15 cellular contexts compared by ENCODE assay signal in the genomic region with DNA sequence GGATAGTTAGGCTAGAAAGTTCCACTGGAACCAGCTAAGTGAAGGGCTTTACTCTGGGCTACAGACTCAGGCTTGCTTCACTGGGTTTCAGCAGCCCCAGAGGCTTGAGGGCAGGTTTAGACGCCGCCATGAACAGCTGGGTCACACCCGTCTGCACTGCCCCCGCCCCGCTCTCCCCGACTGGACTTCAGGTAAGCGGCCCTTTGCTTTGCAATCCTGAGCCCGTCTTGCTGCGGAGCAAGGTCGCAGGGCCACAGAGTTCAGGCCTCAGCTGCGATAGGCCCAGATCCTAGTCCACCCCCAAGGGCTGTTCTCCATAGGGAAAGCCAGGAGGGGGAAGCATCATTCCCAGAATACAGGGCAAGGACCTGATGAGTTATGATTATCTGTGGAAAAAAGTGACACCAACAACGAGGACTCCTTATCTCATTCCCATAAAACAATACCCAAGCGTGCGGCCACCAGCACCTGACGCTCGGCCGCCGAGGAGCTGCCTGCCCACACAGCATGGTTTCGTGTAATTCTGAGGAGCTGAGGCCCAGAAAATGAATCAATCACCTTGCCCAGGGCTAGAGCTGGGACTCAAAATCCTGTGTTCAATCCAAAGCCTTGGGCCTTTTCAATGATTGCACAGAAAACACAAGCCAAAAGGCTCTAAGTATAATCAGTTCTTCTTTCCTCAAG. TPM values are rescaled to one million over a fixed set of nuclear protein-coding genes. Genes with fewer than 3 reads are reported as not detected.
DNase-seq lines count a peak whose midpoint lies in the region; ATAC-seq, FAIRE-seq and TF ChIP-seq lines count a peak whose summit lies in the region.
"Had no signal": no experiment of that assay in that cellular context is flagged by ENCODE, and none has a peak within 500 bp of the region (broad histone marks: within the 10 kb centered on the region; RNA-seq: fewer than 3 reads in every experiment).

No MANE protein-coding gene starts in this region.

- no TSS peak for BruUV-seq in K562 (replicated peaks; lab: Mats Ljungman, UMichigan)

- no peak overlapping the region for H2BK120ac ChIP-seq in mesenchymal stem cell (ENCODE audit: low read depth, low read length)

- peaks cover 20% of the 10 kb centered on the region for H3K79me1 ChIP-seq in mesenchymal stem cell (replicated peaks; ENCODE audit: low read length, poor library complexity, severe bottlenecking)

- TF ChIP-seq CTCF in K562 (IDR thresholded peaks at IDR 0.05 in 2 of 3, conservative IDR thresholded peaks at IDR 0.05 in 1 of 3; ENCODE audit: insufficient read depth in 2 of 3, low read depth in 1 of 3, low read length in 3 of 3) (no peak), stomach (IDR thresholded peaks at IDR 0.05) (no peak)

- H3K4me3 ChIP-seq in K562 (no peak overlapping the region), mesenchymal stem cell (ENCODE audit: insufficient read depth in 1 of 2, low read depth in 1 of 2, low read length in 2 of 2) (no peak overlapping the region), stomach (no peak overlapping the region)
- H3K4me3 ChIP-seq: Peyer's patch had no signal

- H3K4me1 Mint-ChIP-seq in stimulated activated memory B cell treated with anti-CD40 and anti-IgM and Interleukin-4, amounts not matched to agents 10 μg/mL and 1 μg/mL and 100 μg/mL, for 72 hours, result no peaks in the 10 kb centered on the region
- H3K4me1 Mint-ChIP-seq: B cell had no signal

- FAIRE-seq in K562 (lab: Jason Lieb, UNC), result no peak
- FAIRE-seq: GM19239 had no signal

- no peak overlapping the region for H3K4me3 Mint-ChIP-seq in stimulated activated memory B cell treated with anti-CD40 and anti-IgM and Interleukin-4, amounts not matched to agents 10 μg/mL and 1 μg/mL and 100 μg/mL, for 72 hours
- H3K4me3 Mint-ChIP-seq: B cell; CD4-positive, alpha-beta T cell; HFFc6 had no signal

- H3K4me2 ChIP-seq in K562 (ENCODE audit: insufficient read depth, low read length) (no peak overlapping the region), mesenchymal stem cell (ENCODE audit: low read length, poor library complexity, severe bottlenecking) (no peak overlapping the region)

- no peak overlapping the region for H3K14ac ChIP-seq in mesenchymal stem cell (ENCODE audit: low read length in 2 of 2)

- no peak overlapping the region for H4K8ac ChIP-seq in mesenchymal stem cell (ENCODE audit: low read length)

- in situ Hi-C loops in K562 (cut with MboI), result loop anchor here (10.0 kb wide), 1 partner anchor 419 kb away; no protein-coding TSS in a partner anchor

- H2AK5ac ChIP-seq in mesenchymal stem cell (ENCODE audit: low read length, severe bottlenecking), result no peak overlapping the region

- H3K27me3 ChIP-seq in K562 (ENCODE audit: control insufficient read depth in 2 of 2, insufficient read depth in 2 of 2, low read length in 2 of 2), result no peaks in the 10 kb centered on the region
- no peaks in the 10 kb centered on the region for H3K27me3 ChIP-seq in mesenchymal stem cell (ENCODE audit: control insufficient read depth in 1 of 2, insufficient read depth in 1 of 2, low read length in 2 of 2)
- no peaks in the 10 kb centered on the region for H3K27me3 ChIP-seq in stomach
- H3K27me3 ChIP-seq: Peyer's patch had no signal

- no peak overlapping the region for H2BK15ac ChIP-seq in mesenchymal stem cell (ENCODE audit: low read depth, poor library complexity, severe bottlenecking)

- POLR2A ChIA-PET in K562 (lab: Yijun Ruan, JAX), result interaction anchor here (0.5 to 0.6 kb wide), 2 partner anchors 273 to 510 kb away, joined by 3 read pairs; no protein-coding TSS in a partner anchor

- H3K79me2 ChIP-seq in K562 (ENCODE audit: control insufficient read depth, insufficient read depth, low read length), result no peaks in the 10 kb centered on the region

- H3K18ac ChIP-seq in mesenchymal stem cell (ENCODE audit: low read depth in 1 of 2, low read length in 2 of 2), result no peak overlapping the region

- CTCF ChIA-PET in K562 (lab: Yijun Ruan, JAX; ENCODE audit: low intra/inter-chr PET ratio), result interaction anchor here (0.9 to 1.7 kb wide), 5 partner anchors 207 to 558 kb away, joined by 3 to 15 read pairs (median 5); no protein-coding TSS in a partner anchor

- H4K20me1 ChIP-seq in K562 (replicated peaks; ENCODE audit: control insufficient read depth, insufficient read depth, low read length), result peaks cover 7% of the 10 kb centered on the region; the same call in 1 of the 2 replicates

- H3K9ac ChIP-seq in K562 (ENCODE audit: insufficient read depth in 1 of 2, low read depth in 2 of 2, low read length in 2 of 2) (no peak overlapping the region; a peak in 1 of 4 replicates), mesenchymal stem cell (ENCODE audit: low read length) (peak overlapping the region; percentile 22)

- H3K4ac ChIP-seq in mesenchymal stem cell (ENCODE audit: low read depth in 1 of 2, low read length in 2 of 2), result no peak overlapping the region

- no peak for TF ChIP-seq EP300 in K562 (IDR thresholded peaks at IDR 0.05; ENCODE audit: low read length)
- TF ChIP-seq EP300 in stomach (IDR thresholded peaks at IDR 0.05), result no peak

- WGBS in K562 (ENCODE audit: insufficient coverage, low coverage, missing lambda C conversion rate), result 59% methylated on average over 19 of the region's 19 CpGs
- 94% methylated on average over 19 of the region's 19 CpGs for WGBS in mesenchymal stem cell
- WGBS in stomach, 5 donors, result 87 to 93% (median 88%) methylated on average over 16 to 19 of the region's 19 CpGs

- H3K4me1 ChIP-seq in K562 (replicated peaks in 1 of 2; ENCODE audit: control insufficient read depth in 2 of 2, insufficient read depth in 2 of 2, low read length in 2 of 2) (peaks cover 0 to 16% of the 10 kb centered on the region in 2 experiments; a peak in 2 of 5 replicates), mesenchymal stem cell (ENCODE audit: control insufficient read depth, insufficient read depth, low read depth, low read length) (peaks cover 9% of the 10 kb centered on the region), stomach (no peaks in the 10 kb centered on the region)
- H3K4me1 ChIP-seq: Peyer's patch had no signal

- H3K27me3 Mint-ChIP-seq in stimulated activated memory B cell treated with anti-CD40 and anti-IgM and Interleukin-4, amounts not matched to agents 10 μg/mL and 1 μg/mL and 100 μg/mL, for 72 hours, result no peaks in the 10 kb centered on the region
- H3K27me3 Mint-ChIP-seq: B cell; CD4-positive, alpha-beta T cell had no signal

- H3K9me3 ChIP-seq in K562 (replicated peaks; ENCODE audit: control insufficient read depth, insufficient read depth, low read depth, low read length), result no peaks in the 10 kb centered on the region
- H3K9me3 ChIP-seq in mesenchymal stem cell (ENCODE audit: control insufficient read depth, low read length), result no peaks in the 10 kb centered on the region
- no peaks in the 10 kb centered on the region for H3K9me3 ChIP-seq in stomach
- H3K9me3 ChIP-seq: Peyer's patch had no signal

- H4K91ac ChIP-seq in mesenchymal stem cell (ENCODE audit: low read length), result no peak overlapping the region

- no peak overlapping the region for H2BK12ac ChIP-seq in mesenchymal stem cell (ENCODE audit: low read length in 2 of 2)

- TF ChIP-seq RAD21 in K562 (CRISPR knock-in tag; conservative IDR thresholded peaks at IDR 0.05 in 1 of 2, IDR thresholded peaks at IDR 0.05 in 1 of 2), result no peak

- no peaks in the 10 kb centered on the region for H3K9me1 ChIP-seq in K562 (ENCODE audit: control insufficient read depth, insufficient read depth, low read length)

- H3K36me3 Mint-ChIP-seq in stimulated activated memory B cell treated with anti-CD40 and anti-IgM and Interleukin-4, amounts not matched to agents 10 μg/mL and 1 μg/mL and 100 μg/mL, for 72 hours, result peaks cover 37% of the 10 kb centered on the region

- H3K36me3 ChIP-seq in K562 (ENCODE audit: control insufficient read depth, insufficient read depth, low read length), result no peaks in the 10 kb centered on the region
- peaks cover 73 to 89% of the 10 kb centered on the region in 2 experiments for H3K36me3 ChIP-seq in mesenchymal stem cell (ENCODE audit: control insufficient read depth in 1 of 2, insufficient read depth in 2 of 2, low read depth in 1 of 2, low read length in 2 of 2)
- H3K36me3 ChIP-seq in stomach, result peaks cover 21 to 94% (median 89%) of the 10 kb centered on the region in 4 donors

- no peaks in the 10 kb centered on the region for H3K9me3 Mint-ChIP-seq in stimulated activated memory B cell treated with anti-CD40 and anti-IgM and Interleukin-4, amounts not matched to agents 10 μg/mL and 1 μg/mL and 100 μg/mL, for 72 hours
- H3K9me3 Mint-ChIP-seq: CD4-positive, alpha-beta T cell; HFFc6 had no signal

- no peak overlapping the region for H3K23ac ChIP-seq in mesenchymal stem cell (ENCODE audit: low read length in 2 of 2)

- peak; percentile 26 for DNase-seq in D341Med (ENCODE audit: low spot score)
- DNase-seq in K562 (ENCODE audit: extremely low read depth in 1 of 4, low spot score in 3 of 4), result no peak
- no peak for DNase-seq in mesenchymal stem cell
- peak; percentile 23 for DNase-seq in stomach
- no peak for DNase-seq in kidney tubule cell (ENCODE audit: low spot score)
- no peak for DNase-seq in hippocampal formation (lab: John Stamatoyannopoulos, UW)
- DNase-seq: CD4-positive, alpha-beta T cell; HFFc6; NCI-H1105; NCI-H1694; NCI-H524 treated with DMSO at 0.1 percent for 48 hours had no signal

- TF ChIP-seq POLR2A in K562 (conservative IDR thresholded peaks at IDR 0.05) (no peak), stomach (IDR thresholded peaks at IDR 0.05) (no peak)

- intact Hi-C loops in K562 (cut with micrococcal nuclease), result loop anchor here (1.0 to 10.0 kb wide), 4 partner anchors 207 to 528 kb away; a partner anchor contains a TSS
- intact Hi-C loops in stomach (cut with DNase I; ENCODE audit: low total_unique reads), result loop anchor here (5.0 kb wide), 1 partner anchor 207 kb away; no protein-coding TSS in a partner anchor

- H3K27ac Mint-ChIP-seq in stimulated activated memory B cell treated with anti-CD40 and anti-IgM and Interleukin-4, amounts not matched to agents 10 μg/mL and 1 μg/mL and 100 μg/mL, for 72 hours, result no peak overlapping the region
- H3K27ac Mint-ChIP-seq: B cell; CD4-positive, alpha-beta T cell had no signal

- no peak overlapping the region for H2BK5ac ChIP-seq in mesenchymal stem cell (ENCODE audit: low read depth, low read length, poor library complexity, severe bottlenecking)

- H3K27ac ChIP-seq in K562 (ENCODE audit: extremely low read depth, low read depth, low read length) (no peak overlapping the region), mesenchymal stem cell (ENCODE audit: low read length, poor library complexity, severe bottlenecking) (no peak overlapping the region), stomach (no peak overlapping the region)
- H3K27ac ChIP-seq: Peyer's patch had no signal

- H2AFZ ChIP-seq in K562 (ENCODE audit: low read depth, low read length) (no peak overlapping the region), mesenchymal stem cell (ENCODE audit: low read depth, low read length) (no peak overlapping the region)

- ATAC-seq in K562, result peak; percentile 19
- ATAC-seq in stimulated activated memory B cell treated with anti-CD40 and anti-IgM and Interleukin-4, amounts not matched to agents 10 μg/mL and 1 μg/mL and 100 μg/mL, for 72 hours, result no peak

RNA-seq across cellular contexts. Expression of a gene that starts 20.4 kb away (rescaled TPM):
- total RNA-seq in K562 (2011; cell fraction: chromatin; rRNA removed; ENCODE audit: low replicate concordance), result 28.0 and 31.3 TPM in 2 replicates
- total RNA-seq in K562 (2011; cell fraction: nucleolus; rRNA removed), result 15.3 and 17.1 TPM in 2 replicates
- 20.8 and 27.1 TPM in 2 replicates for total RNA-seq in K562 (2011; cell fraction: nucleoplasm; rRNA removed)
- total RNA-seq in K562 (2014; rRNA removed), result 6.1 and 7.8 TPM in 2 replicates
- 5.2 and 5.6 TPM in 2 replicates for total RNA-seq in K562 (2014; rRNA removed; fragmentation: Illumina TruSeq; extraction: Trizol)
- 6.5 and 6.6 TPM in 2 replicates for total RNA-seq in K562 (2015; rRNA removed; fragmentation: Illumina TruSeq; extraction: Trizol)
- total RNA-seq in K562 (2021), result 9.8 and 10.0 TPM in 2 replicates
- polyA plus RNA-seq in K562 (2011; rRNA removed), result 13.2 and 14.5 TPM in 2 replicates
- 10.5 and 17.4 TPM in 2 replicates for polyA plus RNA-seq in K562 (2011; cell fraction: cytosol; rRNA removed)
- 10.3 and 11.5 TPM in 2 replicates for polyA plus RNA-seq in K562 (2011; cell fraction: nucleus; rRNA removed)
- polyA plus RNA-seq in K562 (2012), result 7.7 and 9.3 TPM in 2 replicates
- polyA plus RNA-seq in K562 (2014; fragmentation: Illumina TruSeq; extraction: Trizol), result 8.7 and 8.8 TPM in 2 replicates
- polyA plus RNA-seq in K562 (2014; fragmentation: Nextera tagmentation; extraction: Ambion mirVana), result 1 to 10 TPM; 1.4 to 1.8 TPM
- 6.2 and 6.3 TPM in 2 replicates for polyA plus RNA-seq in K562 (2014; rRNA removed)
- 14.5 and 17.2 TPM in 2 replicates for polyA minus RNA-seq in K562 (2011; rRNA and poly(A)+ RNA removed)
- 9.0 and 11.2 TPM in 2 replicates for polyA minus RNA-seq in K562 (2011; cell fraction: cytosol; rRNA and poly(A)+ RNA removed)
- polyA minus RNA-seq in K562 (2011; cell fraction: nucleus; rRNA and poly(A)+ RNA removed), result 7.8 and 14.0 TPM in 2 replicates
- 13.8 TPM for polyA plus RNA-seq in mesenchymal stem cell (2013, experiment 1 of 2)
- 14.8 TPM for polyA plus RNA-seq in mesenchymal stem cell (2013, experiment 2 of 2)
- total RNA-seq in stomach, result 10 to 100 TPM in 2 of 5 donors, 1 to 10 TPM in 3; 5.8 to 21.1 (median 9.4) TPM
- 1 to 10 TPM; 3.9 to 7.0 (median 6.8) TPM for polyA plus RNA-seq in stomach

Comparison
In these comparisons a context has a peak if more than half of its experiments do, and no peak if none do; other contexts are left out.
1. DNase-seq: peak in D341Med (single experiment) and stomach (single experiment); none in K562 (0 of 4), mesenchymal stem cell (single experiment), kidney tubule cell (single experiment) and hippocampal formation (0 of 2).